In the genomic region with DNA sequence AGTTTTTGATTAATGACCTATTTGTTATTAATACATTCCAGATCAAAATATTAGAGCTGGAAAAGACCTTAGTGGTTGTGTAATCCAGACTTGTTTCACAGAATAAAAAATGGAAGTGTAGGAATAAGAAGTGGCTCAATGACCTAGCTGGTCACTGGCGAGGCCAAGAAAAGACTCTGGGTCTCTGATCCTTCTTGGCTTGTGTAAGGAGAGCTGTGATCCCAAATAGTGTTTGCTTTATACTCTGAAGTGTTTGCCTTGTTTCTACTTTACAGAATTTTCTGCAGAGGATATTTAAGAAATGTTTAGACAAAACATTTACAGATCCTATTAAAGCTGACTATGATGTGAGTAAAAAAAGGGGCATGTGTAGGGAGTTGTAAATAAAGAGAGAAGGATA, we compare ENCODE assay signal across 11 cellular contexts. TPM values are rescaled to one million over a fixed set of nuclear protein-coding genes. Genes with fewer than 3 reads are reported as not detected.
"Had no signal": no experiment of that assay in that cellular context is flagged by ENCODE, and none has a peak within 500 bp of the region (broad histone marks: within the 10 kb centered on the region; RNA-seq: fewer than 3 reads in every experiment).

No MANE protein-coding gene starts in this region.

- H3K4me3 Mint-ChIP-seq: GM23338, H9, HFFc6 had no signal

- ATAC-seq: GM23338, HCT116 had no signal

- H3K27ac ChIP-seq: GM23248 had no signal

- H3K9me3 ChIP-seq: HAP-1 had no signal

- H3K27ac Mint-ChIP-seq: GM23338, H9, HFFc6 had no signal

- H3K4me3 ChIP-seq: GM23248, GM23338, HAP-1 had no signal

- DNase-seq: GM23248, GOT3, H7, H9, HCEC 1CT, HFFc6 had no signal

- H3K36me3 ChIP-seq: HAP-1 had no signal

- H3K9me3 Mint-ChIP-seq: GM23338, H9 had no signal

RNA-seq across cellular contexts. Expression of a gene that starts 7.1 kb away (rescaled TPM):
- total RNA-seq: GM23248, GM23338, H1, H4, H7, H9, HFFc6 had no signal
- polyA plus RNA-seq: GM23248, GM23338, H1 had no signal

RNA-seq across cellular contexts. Expression of a gene that starts 25.7 kb away (rescaled TPM):
- total RNA-seq: GM23248, GM23338, H1, H7, H9, HFFc6 had no signal
- polyA plus RNA-seq: GM23248, GM23338, H1 had no signal
